In genomic region chr19:56637976-56638555, GRCh38 we compare ENCODE assay signal across 1 cellular context.
TF ChIP-seq lines count a peak whose summit lies in the region.

No MANE protein-coding gene starts in this region.

TF ChIP-seq in HepG2, 621 proteins besides CTCF, POLR2A, EP300 and RAD21 (continued from another document and continues in another):
- peak; percentile 73 for TF ChIP-seq ZNF609 (CRISPR knock-in tag; IDR thresholded peaks at IDR 0.05; ENCODE audit: borderline replicate concordance)
- TF ChIP-seq PLRG1 (conservative IDR thresholded peaks at IDR 0.05) = no peak
- TF ChIP-seq TRIM22 (IDR thresholded peaks at IDR 0.05) = no peak
- peak; percentile 100 for TF ChIP-seq SALL1 (CRISPR knock-in tag; IDR thresholded peaks at IDR 0.05)
- TF ChIP-seq RFX3 (CRISPR knock-in tag; IDR thresholded peaks at IDR 0.05) = peak; percentile 67
- TF ChIP-seq ZC3H4 (CRISPR knock-in tag; IDR thresholded peaks at IDR 0.05; ENCODE audit: borderline replicate concordance) = peak; percentile 91
- TF ChIP-seq JUN (CRISPR knock-in tag; IDR thresholded peaks at IDR 0.05) = peak; percentile 91
- peak; percentile 98 for TF ChIP-seq ZBTB26 (CRISPR knock-in tag; IDR thresholded peaks at IDR 0.05; ENCODE audit: borderline replicate concordance)
- TF ChIP-seq TAF15 (IDR thresholded peaks at IDR 0.05; ENCODE audit: low read depth, low read length, poor library complexity, severe bottlenecking) = no peak
- peak; percentile 100 for TF ChIP-seq ZNF878 (CRISPR knock-in tag; IDR thresholded peaks at IDR 0.05)
- peak; percentile 95 for TF ChIP-seq ZNF33B (CRISPR knock-in tag; IDR thresholded peaks at IDR 0.05)
- TF ChIP-seq RAD51 (IDR thresholded peaks at IDR 0.05; ENCODE audit: borderline replicate concordance) = no peak
- peak; percentile 60 for TF ChIP-seq CEBPG (CRISPR knock-in tag; IDR thresholded peaks at IDR 0.05)
- peak; percentile 96 for TF ChIP-seq ZNF574 (CRISPR knock-in tag; IDR thresholded peaks at IDR 0.05)
- TF ChIP-seq ZNF251 (CRISPR knock-in tag; IDR thresholded peaks at IDR 0.05) = peak; percentile 99
- TF ChIP-seq ZBTB37 (CRISPR knock-in tag; IDR thresholded peaks at IDR 0.05) = peak; percentile 96
- peak; percentile 98; the same call in 1 of the 2 replicates for TF ChIP-seq RARG (CRISPR knock-in tag; IDR thresholded peaks at IDR 0.05; ENCODE audit: low read depth)
- TF ChIP-seq ZNF883 (CRISPR knock-in tag; IDR thresholded peaks at IDR 0.05; ENCODE audit: not compliant biosample characterization) = peak; percentile 100
- peak; percentile 98 for TF ChIP-seq HMG20B (CRISPR knock-in tag; conservative IDR thresholded peaks at IDR 0.05)
- TF ChIP-seq ZNF619 (CRISPR knock-in tag; IDR thresholded peaks at IDR 0.05) = peak; percentile 95; the same call in 1 of the 2 replicates
- TF ChIP-seq TRIM24 (CRISPR knock-in tag; IDR thresholded peaks at IDR 0.05) = no peak
- TF ChIP-seq ZSCAN21 (CRISPR knock-in tag; IDR thresholded peaks at IDR 0.05; ENCODE audit: borderline replicate concordance) = peak; percentile 100
- TF ChIP-seq SNAPC4 (CRISPR knock-in tag; IDR thresholded peaks at IDR 0.05) = peak; percentile 98
- TF ChIP-seq ARNT (IDR thresholded peaks at IDR 0.05) = no peak
- TF ChIP-seq SRSF1 (optimal IDR thresholded peaks at IDR 0.05; ENCODE audit: low read depth, low read length) = peak; percentile 59
- TF ChIP-seq ZFP91 (CRISPR knock-in tag; IDR thresholded peaks at IDR 0.05; ENCODE audit: borderline replicate concordance) = peak; percentile 83; the same call in 1 of the 2 replicates
- TF ChIP-seq ARID3A (IDR thresholded peaks at IDR 0.05; ENCODE audit: low read depth, low read length) = no peak
- TF ChIP-seq ZBTB49 (CRISPR knock-in tag; IDR thresholded peaks at IDR 0.05; ENCODE audit: borderline replicate concordance) = peak; percentile 99
- peak; percentile 96 for TF ChIP-seq ISL2 (CRISPR knock-in tag; IDR thresholded peaks at IDR 0.05)
- TF ChIP-seq BRF2 (CRISPR knock-in tag; IDR thresholded peaks at IDR 0.05) = peak; percentile 89
- peak; percentile 63 for TF ChIP-seq SP5 (CRISPR knock-in tag; IDR thresholded peaks at IDR 0.05; ENCODE audit: borderline replicate concordance, low read depth)
